8 cellular contexts compared by ENCODE assay signal in genomic region chrX:39854772-39855747, GRCh38.
A peak's percentile ranks its signal among the peaks of the same experiment; 100 is the strongest.
DNase-seq lines count a peak whose midpoint lies in the region; ATAC-seq, FAIRE-seq and TF ChIP-seq lines count a peak whose summit lies in the region.

No MANE protein-coding gene starts in this region.

- H3K9me1 ChIP-seq in endothelial cell of umbilical vein (replicated peaks; ENCODE audit: control insufficient read depth, extremely low read depth, insufficient read depth, low read length), result no peaks in the 10 kb centered on the region

- H2AFZ ChIP-seq in endothelial cell of umbilical vein (ENCODE audit: low read depth, low read length), result no peak overlapping the region

- POLR2A ChIA-PET in endothelial cell of umbilical vein (lab: Charles Lee), result no interaction called here

- DNase-seq in activated gamma-delta T cell treated with Interleukin-2 at 50 U/mL for 16 hours (peak; percentile 72), activated gamma-delta T cell (lab: John Stamatoyannopoulos, UW) (no peak), endothelial cell of umbilical vein (ENCODE audit: low read depth, low spot score) (no peak), heart left ventricle (no peak), H4 (ENCODE audit: low spot score) (no peak)
- DNase-seq in stimulated activated CD8-positive, alpha-beta memory T cell treated with anti-CD3 and anti-CD28 coated beads, Interleukin-7, amount 100 ng/mL, for 48 hours (ENCODE audit: extremely low read depth in 1 of 2, low read depth in 1 of 2), result peak; percentile 50 to 72

- TF ChIP-seq CTCF in endothelial cell of umbilical vein (IDR thresholded peaks at IDR 0.05; ENCODE audit: extremely low read depth in 1 of 2, insufficient read depth in 1 of 2, low read depth in 1 of 2, low read length in 2 of 2), result no peak
- TF ChIP-seq CTCF in heart left ventricle (IDR thresholded peaks at IDR 0.05), result no peak

- TF ChIP-seq POLR2A in endothelial cell of umbilical vein (IDR thresholded peaks at IDR 0.05; ENCODE audit: low read depth, low read length) (no peak), heart left ventricle (IDR thresholded peaks at IDR 0.05) (no peak)

- CTCF ChIA-PET in endothelial cell of umbilical vein (lab: Charles Lee), result no interaction called here

- H3K4me1 ChIP-seq in endothelial cell of umbilical vein (ENCODE audit: control insufficient read depth, extremely low read depth, insufficient read depth, low read length) (peaks cover 23% of the 10 kb centered on the region), heart left ventricle (peaks cover 0 to 34% (median 4%) of the 10 kb centered on the region in 12 donors)

- no peak overlapping the region for H3K9ac ChIP-seq in endothelial cell of umbilical vein (replicated peaks; ENCODE audit: extremely low read depth, insufficient read depth, low read length)

- H3K36me3 ChIP-seq in endothelial cell of umbilical vein (ENCODE audit: control insufficient read depth in 2 of 2, extremely low read depth in 1 of 2, insufficient read depth in 2 of 2, low read length in 2 of 2), result no peaks in the 10 kb centered on the region
- H3K36me3 ChIP-seq in heart left ventricle, result no peaks in the 10 kb centered on the region

- no peak overlapping the region for H3K4me3 ChIP-seq in endothelial cell of umbilical vein (replicated peaks in 1 of 3; ENCODE audit: insufficient read depth in 1 of 3, low read depth in 1 of 3, low read length in 3 of 3)
- peak overlapping the region in 1 of 12 donors; percentile 37 for H3K4me3 ChIP-seq in heart left ventricle

- H3K79me2 ChIP-seq in endothelial cell of umbilical vein (ENCODE audit: control insufficient read depth, insufficient read depth, low read length), result no peaks in the 10 kb centered on the region

- WGBS in heart left ventricle, 4 donors, result 75 to 88% (median 82%) methylated on average over 17 of the region's 17 CpGs

- dilution Hi-C loops in endothelial cell of umbilical vein (cut with MboI; ENCODE audit: extremely low pct_ligation_motif_present, low sequenced_read_pairs), result no loop called here

- intact Hi-C loops in endothelial cell of umbilical vein (cut with micrococcal nuclease) (loop anchor here (5.0 kb wide), 3 partner anchors 52 to 157 kb away; no protein-coding TSS in a partner anchor), heart left ventricle (cut with DNase I) (no loop called here)

- peak; percentile 28 for FAIRE-seq in endothelial cell of umbilical vein (lab: Jason Lieb, UNC)

- H3K27me3 ChIP-seq in endothelial cell of umbilical vein (ENCODE audit: control insufficient read depth in 2 of 2, insufficient read depth in 2 of 2, low read length in 2 of 2) (no peaks in the 10 kb centered on the region), heart left ventricle (no peaks in the 10 kb centered on the region)

- peak overlapping the region; percentile 48 for H3K27ac ChIP-seq in endothelial cell of umbilical vein (ENCODE audit: insufficient read depth, low read depth, low read length)
- H3K27ac ChIP-seq in heart left ventricle, result peak overlapping the region in 1 of 12 donors; percentile 79

- H3K9me3 ChIP-seq in endothelial cell of umbilical vein (replicated peaks; ENCODE audit: control insufficient read depth, insufficient read depth, low read length), result no peaks in the 10 kb centered on the region
- no peaks in the 10 kb centered on the region for H3K9me3 ChIP-seq in heart left ventricle

- H4K20me1 ChIP-seq in endothelial cell of umbilical vein (replicated peaks; ENCODE audit: control insufficient read depth, extremely low read depth, insufficient read depth, low read length), result no peaks in the 10 kb centered on the region

- H3K4me2 ChIP-seq in endothelial cell of umbilical vein (ENCODE audit: insufficient read depth, low read length), result peak overlapping the region; percentile 17

- ATAC-seq in HG03439 (IDR thresholded peaks at IDR 0.05; ENCODE audit: unreplicated experiment), result peak; percentile 67
- ATAC-seq in activated CD4-positive, CD25-positive, alpha-beta regulatory T cell treated with anti-CD3 and anti-CD28 coated beads, Interleukin-2, amount 50 U/mL, for 24 hours, result peak; percentile 86 to 92
- ATAC-seq in heart left ventricle, result no peak

- no TSS peak for BruUV-seq in endothelial cell of umbilical vein (replicated peaks; lab: Mats Ljungman, UMichigan)

TF ChIP-seq in endothelial cell of umbilical vein, 7 proteins besides CTCF, POLR2A, EP300 and RAD21:
- TF ChIP-seq MAX (IDR thresholded peaks at IDR 0.05; ENCODE audit: insufficient read depth, insufficient read length), result no peak
- TF ChIP-seq POLR2AphosphoS5 (IDR thresholded peaks at IDR 0.05; ENCODE audit: insufficient read depth, low read depth, low read length), result no peak
- TF ChIP-seq FOS (IDR thresholded peaks at IDR 0.05; ENCODE audit: borderline replicate concordance, insufficient read depth, low read length), result no peak
- TF ChIP-seq MYC (IDR thresholded peaks at IDR 0.05; ENCODE audit: low read depth, low read length), result no peak
- no peak for TF ChIP-seq JUN (IDR thresholded peaks at IDR 0.05; ENCODE audit: borderline replicate concordance, insufficient read depth, insufficient read length, low read depth)
- no peak for TF ChIP-seq GATA2 (IDR thresholded peaks at IDR 0.05; ENCODE audit: insufficient read depth, insufficient read length, low read depth, low read length)
- TF ChIP-seq EZH2 (IDR thresholded peaks at IDR 0.05; ENCODE audit: borderline replicate concordance, low read depth, low read length, severe bottlenecking), result no peak

Comparison
In these comparisons a context has a peak if more than half of its experiments do, and no peak if none do; other contexts are left out.
1. DNase-seq: peak in activated gamma-delta T cell treated with Interleukin-2 at 50 U/mL for 16 hours (single experiment) and stimulated activated CD8-positive, alpha-beta memory T cell treated with anti-CD3 and anti-CD28 coated beads, Interleukin-7, amount 100 ng/mL, for 48 hours (2 of 2); none in activated gamma-delta T cell (single experiment), endothelial cell of umbilical vein (single experiment), heart left ventricle (0 of 5) and H4 (single experiment).
2. ATAC-seq: peak in HG03439 (single experiment) and activated CD4-positive, CD25-positive, alpha-beta regulatory T cell treated with anti-CD3 and anti-CD28 coated beads, Interleukin-2, amount 50 U/mL, for 24 hours (2 of 2); none in heart left ventricle (0 of 4).